In the genomic region with DNA sequence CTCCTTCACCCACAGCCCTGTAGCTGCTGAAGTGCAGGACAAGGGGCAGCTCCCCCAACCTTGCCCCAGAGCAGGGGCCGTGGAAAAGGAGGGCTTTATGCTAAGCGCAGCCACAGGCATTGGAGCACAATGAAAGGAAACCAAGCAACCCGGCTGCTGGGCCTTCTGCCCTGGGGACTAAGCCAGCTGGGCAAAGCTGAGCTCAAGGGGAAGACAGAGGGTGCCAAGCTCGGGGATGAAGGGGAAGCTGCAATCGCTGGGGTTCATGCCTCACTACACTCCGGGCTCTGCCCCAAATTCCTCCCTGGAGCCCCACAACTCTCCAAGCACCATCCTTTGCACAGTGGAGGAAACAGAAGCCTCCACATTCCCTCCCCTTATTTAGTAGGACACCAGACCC, we compare ENCODE assay signal across 15 cellular contexts. TPM values are rescaled to one million over a fixed set of nuclear protein-coding genes. Genes with fewer than 3 reads are reported as not detected.
DNase-seq lines count a peak whose midpoint lies in the region; ATAC-seq and TF ChIP-seq lines count a peak whose summit lies in the region.
"Had no signal": no experiment of that assay in that cellular context is flagged by ENCODE, and none has a peak within 500 bp of the region (broad histone marks: within the 10 kb centered on the region; RNA-seq: fewer than 3 reads in every experiment).

No MANE protein-coding gene starts in this region.

- H3K27ac ChIP-seq in cingulate gyrus (ENCODE audit: low read depth, low read length): peak overlapping the region; percentile 57
- H3K27ac ChIP-seq in substantia nigra (ENCODE audit: low read depth, low read length, poor library complexity, severe bottlenecking): peak overlapping the region; percentile 38
- H3K27ac ChIP-seq in mesendoderm (ENCODE audit: low read depth, low read length): no peak overlapping the region
- H3K27ac ChIP-seq: Peyer's patch had no signal

- no peak overlapping the region for H3K4me3 Mint-ChIP-seq in naive thymus-derived CD8-positive, alpha-beta T cell
- H3K4me3 Mint-ChIP-seq in CD14-positive monocyte: no peak overlapping the region
- H3K4me3 Mint-ChIP-seq: CD8-positive, alpha-beta memory T cell had no signal

- H3K27ac Mint-ChIP-seq in naive thymus-derived CD8-positive, alpha-beta T cell: no peak overlapping the region
- peak overlapping the region in 1 of 7 donors; percentile 38 for H3K27ac Mint-ChIP-seq in CD14-positive monocyte

- POLR2A ChIA-PET in naive thymus-derived CD8-positive, alpha-beta T cell (lab: Charles Lee): interaction anchor here (2.2 kb wide), 1 partner anchor 12 kb away, joined by 5 read pairs; a partner anchor contains a TSS

- ATAC-seq in left lobe of liver: peak; percentile 14
- no peak for ATAC-seq in naive thymus-derived CD8-positive, alpha-beta T cell

- H4K5ac ChIP-seq in mesendoderm (ENCODE audit: low read length): no peak overlapping the region

- no peak overlapping the region for H2BK15ac ChIP-seq in mesendoderm (replicated peaks; ENCODE audit: low read depth)

- no peak overlapping the region for H2BK120ac ChIP-seq in mesendoderm (ENCODE audit: low read depth, low read length)

- H3K36me3 ChIP-seq in mesendoderm (ENCODE audit: control insufficient read depth, insufficient read depth, low read length): no peaks in the 10 kb centered on the region

- H2BK5ac ChIP-seq in mesendoderm (ENCODE audit: low read length): no peak overlapping the region

- peaks cover 11 to 26% (median 18%) of the 10 kb centered on the region in 3 donors for H3K36me3 Mint-ChIP-seq in naive thymus-derived CD8-positive, alpha-beta T cell
- H3K36me3 Mint-ChIP-seq in CD14-positive monocyte: peaks cover 52 to 76% of the 10 kb centered on the region in 2 donors

- H3K9ac ChIP-seq in mesendoderm (ENCODE audit: low read length): no peak overlapping the region

- no CpG with 5 or more reads among the region's 6 CpGs for WGBS in mesendoderm (ENCODE audit: extremely low coverage, insufficient coverage, low lambda C conversion rate)

- no peak overlapping the region for H3K4me3 ChIP-seq in mesendoderm (ENCODE audit: low read length)
- H3K4me3 ChIP-seq: Peyer's patch had no signal

- peaks cover 0 to 15% (median 10%) of the 10 kb centered on the region in 9 donors for H3K9me3 Mint-ChIP-seq in naive thymus-derived CD8-positive, alpha-beta T cell
- H3K9me3 Mint-ChIP-seq in CD14-positive monocyte: peaks cover 12 to 26% (median 19%) of the 10 kb centered on the region in 7 donors

- H3K79me2 ChIP-seq in mesendoderm (ENCODE audit: control insufficient read depth, insufficient read depth, low read length): peaks cover 14% of the 10 kb centered on the region

- H3K79me1 ChIP-seq in mesendoderm (ENCODE audit: low read length): peaks cover 15% of the 10 kb centered on the region

- H3K4me2 ChIP-seq in mesendoderm (ENCODE audit: low read length): no peak overlapping the region

- no peak overlapping the region for H2AK5ac ChIP-seq in mesendoderm (ENCODE audit: low read length)

- no peak overlapping the region for H3K56ac ChIP-seq in mesendoderm (ENCODE audit: low read length)

- H3K23ac ChIP-seq in mesendoderm (ENCODE audit: low read length): no peak overlapping the region

- H4K8ac ChIP-seq in mesendoderm (ENCODE audit: low read depth, low read length): no peak overlapping the region

- DNase-seq in GF-D8 (lab: John Stamatoyannopoulos, UW): peak; percentile 5
- no peak for DNase-seq in left lobe of liver (ENCODE audit: low spot score)
- peak in 44 of 49 donors; percentile 20 to 89 (median 66) for DNase-seq in substantia nigra (lab: John Stamatoyannopoulos, UW)
- DNase-seq in naive thymus-derived CD8-positive, alpha-beta T cell: no peak
- no peak for DNase-seq in mesendoderm
- DNase-seq in A172 (ENCODE audit: low spot score): no peak
- DNase-seq in CD14-positive monocyte (ENCODE audit: low spot score): no peak
- DNase-seq: AML-193; CD8-positive, alpha-beta memory T cell; NCI-H187 treated with DMSO at 0.1 percent for 48 hours; NCI-H2171; NCI-H82; Right ventricle myocardium superior had no signal

- no peak for TF ChIP-seq CTCF in CD14-positive monocyte (IDR thresholded peaks at IDR 0.05)

- no peaks in the 10 kb centered on the region for H3K27me3 Mint-ChIP-seq in naive thymus-derived CD8-positive, alpha-beta T cell
- peaks cover 0 to 2% (median 0%) of the 10 kb centered on the region in 3 donors for H3K27me3 Mint-ChIP-seq in CD14-positive monocyte (ENCODE audit: low read depth in 3 of 3)
- H3K27me3 Mint-ChIP-seq: CD8-positive, alpha-beta memory T cell had no signal

- peaks cover 3 to 8% (median 5%) of the 10 kb centered on the region in 4 donors for H3K4me1 Mint-ChIP-seq in naive thymus-derived CD8-positive, alpha-beta T cell
- H3K4me1 Mint-ChIP-seq in CD14-positive monocyte: peaks cover 15% of the 10 kb centered on the region

- no peak overlapping the region for H3K4ac ChIP-seq in mesendoderm (ENCODE audit: low read depth, low read length)

- no peak overlapping the region for H3K18ac ChIP-seq in mesendoderm (ENCODE audit: low read length)

- peaks cover 4% of the 10 kb centered on the region for H3K4me1 ChIP-seq in mesendoderm (ENCODE audit: control insufficient read depth, low read depth, low read length)

- H3K27me3 ChIP-seq in mesendoderm (ENCODE audit: insufficient read depth, low read length, poor library complexity): no peaks in the 10 kb centered on the region
- H3K27me3 ChIP-seq: Peyer's patch had no signal

- intact Hi-C loops in CD14-positive monocyte (cut with micrococcal nuclease): no loop called here

RNA-seq across cellular contexts. Expression of a gene that starts 12.4 kb away (rescaled TPM):
- total RNA-seq in left lobe of liver: 80.1 TPM
- total RNA-seq in naive thymus-derived CD8-positive, alpha-beta T cell: 10 to 100 TPM; 17.1 to 20.0 TPM
- 1 to 10 TPM; 1.7 to 3.5 (median 2.6) TPM for polyA plus RNA-seq in naive thymus-derived CD8-positive, alpha-beta T cell
- polyA plus RNA-seq in mesendoderm (2013, experiment 1 of 2): 20.2 TPM
- 18.2 TPM for polyA plus RNA-seq in mesendoderm (2013, experiment 2 of 2)
- 17.5 and 33.4 TPM in 2 replicates for total RNA-seq in A172 (2014; rRNA removed; shearing (Covaris generic))
- polyA plus RNA-seq in CD14-positive monocyte: 1 to 10 TPM; 5.9 to 9.5 TPM

RNA-seq across cellular contexts. Expression of a gene that starts 53.6 kb away (rescaled TPM):
- total RNA-seq in left lobe of liver: 6.0 TPM
- total RNA-seq in naive thymus-derived CD8-positive, alpha-beta T cell: 10 to 100 TPM in 1 of 2 experiments, 1 to 10 TPM in 1; 7.4 to 11.3 TPM
- 1 to 10 TPM; 4.0 to 7.0 (median 4.3) TPM for polyA plus RNA-seq in naive thymus-derived CD8-positive, alpha-beta T cell
- polyA plus RNA-seq in mesendoderm (2013, experiment 1 of 2): 4.4 TPM
- polyA plus RNA-seq in mesendoderm (2013, experiment 2 of 2): 4.5 TPM
- total RNA-seq in A172 (2014; rRNA removed; shearing (Covaris generic)): 52.2 and 58.8 TPM in 2 replicates
- polyA plus RNA-seq in CD14-positive monocyte: under 1 TPM; 0.57 to 0.93 TPM

Comparison
In these comparisons a context has a peak if more than half of its experiments do, and no peak if none do; other contexts are left out.
1. DNase-seq: peak in GF-D8 (single experiment) and substantia nigra (44 of 49); none in left lobe of liver (single experiment), naive thymus-derived CD8-positive, alpha-beta T cell (0 of 10), mesendoderm (single experiment), A172 (single experiment) and CD14-positive monocyte (single experiment).